In the genomic region with DNA sequence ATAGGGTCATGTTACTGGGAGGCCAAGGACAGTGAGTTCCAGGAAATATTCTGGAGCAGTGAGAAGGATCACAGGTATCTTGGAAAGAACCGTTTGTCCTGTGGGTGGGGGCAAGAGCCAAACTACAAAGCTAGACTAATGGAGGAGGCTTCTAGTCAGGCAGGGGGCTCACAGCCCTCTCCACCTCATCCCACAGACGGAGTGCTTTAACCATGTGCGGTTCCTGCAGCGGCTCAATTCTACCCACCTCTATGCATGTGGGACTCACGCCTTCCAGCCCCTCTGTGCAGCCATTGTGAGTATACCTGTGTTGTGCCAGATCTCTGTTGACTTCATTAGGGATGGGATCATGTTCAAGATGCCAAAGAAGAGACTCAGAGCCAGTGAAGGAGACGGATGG, we compare ENCODE assay signal across 22 cellular contexts. TPM values are rescaled to one million over a fixed set of nuclear protein-coding genes. Genes with fewer than 3 reads are reported as not detected.
DNase-seq lines count a peak whose midpoint lies in the region; ATAC-seq and TF ChIP-seq lines count a peak whose summit lies in the region.
"Had no signal": no experiment of that assay in that cellular context is flagged by ENCODE, and none has a peak within 500 bp of the region (broad histone marks: within the 10 kb centered on the region; RNA-seq: fewer than 3 reads in every experiment).

No MANE protein-coding gene starts in this region.

- WGBS in SK-N-SH (ENCODE audit: low lambda C conversion rate), result 87% methylated on average over 6 of the region's 6 CpGs

- no peaks in the 10 kb centered on the region for H3K9me3 Mint-ChIP-seq in type B pancreatic cell
- H3K9me3 Mint-ChIP-seq: CD8-positive, alpha-beta T cell had no signal

- no peak overlapping the region for H3K27ac Mint-ChIP-seq in type B pancreatic cell
- H3K27ac Mint-ChIP-seq: CD8-positive, alpha-beta T cell had no signal

- intact Hi-C loops in posterior vena cava (cut with DNase I), result no loop called here

- no peak for TF ChIP-seq RAD21 in SK-N-SH (IDR thresholded peaks at IDR 0.05; ENCODE audit: low read length)

- H3K4me1 Mint-ChIP-seq in type B pancreatic cell (ENCODE audit: unreplicated experiment), result peaks cover 16% of the 10 kb centered on the region

- H3K27ac ChIP-seq in SK-N-SH (ENCODE audit: low read depth in 2 of 2, low read length in 1 of 2), result no peak overlapping the region
- H3K27ac ChIP-seq in coronary artery, result no peak overlapping the region
- H3K27ac ChIP-seq: 22Rv1; BLaER1 treated with 17β-estradiol and CSF1 and Interleukin-3, amounts not matched to agents 10 nM and 100 nM had no signal

- no peaks in the 10 kb centered on the region for H3K79me2 ChIP-seq in SK-N-SH (ENCODE audit: insufficient read depth)

- H3K9ac ChIP-seq in SK-N-SH, result no peak overlapping the region
- H3K9ac ChIP-seq: BLaER1 treated with 17β-estradiol and CSF1 and Interleukin-3, amounts not matched to agents 10 nM and 100 nM had no signal

- no peaks in the 10 kb centered on the region for H3F3A ChIP-seq in SK-N-SH (replicated peaks; ENCODE audit: insufficient read depth)

- TF ChIP-seq CTCF in SK-N-SH (IDR thresholded peaks at IDR 0.05), result no peak
- no peak for TF ChIP-seq CTCF in coronary artery (IDR thresholded peaks at IDR 0.05)
- TF ChIP-seq CTCF in type B pancreatic cell (conservative IDR thresholded peaks at IDR 0.05), result no peak

- H3K27me3 Mint-ChIP-seq in type B pancreatic cell, result no peaks in the 10 kb centered on the region

- no peaks in the 10 kb centered on the region for H3K9me2 ChIP-seq in SK-N-SH

- no peak overlapping the region for H3K4me3 ChIP-seq in SK-N-SH (ENCODE audit: low read depth in 2 of 2, low read length in 1 of 2)
- no peak overlapping the region for H3K4me3 ChIP-seq in coronary artery
- H3K4me3 ChIP-seq: BLaER1 treated with 17β-estradiol and CSF1 and Interleukin-3, amounts not matched to agents 10 nM and 100 nM had no signal

- no peak for DNase-seq in SK-N-SH
- peak; percentile 38 for DNase-seq in coronary artery (ENCODE audit: low spot score)
- peak; percentile 64 for DNase-seq in posterior vena cava (ENCODE audit: low spot score)
- peak; percentile 44 for DNase-seq in type B pancreatic cell (ENCODE audit: extremely low spot score, unreplicated experiment)
- DNase-seq in A172 (ENCODE audit: low spot score), result no peak
- no peak for DNase-seq in cerebellar cortex (ENCODE audit: low spot score)
- DNase-seq in NCI-H2029 treated with DMSO at 0.1 percent for 48 hours (lab: John Stamatoyannopoulos, UW), result no peak
- DNase-seq: CD8-positive, alpha-beta T cell; GOT3; KG1; NCI-H1092; NCI-H1436; NCI-H2029; NCI-H345; NCI-H524; NCI-H774; SIG-M5 had no signal

- CTCF ChIA-PET in SK-N-SH (lab: Yijun Ruan, JAX), result interaction anchor here (1.0 kb wide), 1 partner anchor 16 kb away, joined by 5 read pairs; no protein-coding TSS in a partner anchor

- H4K20me1 ChIP-seq in SK-N-SH (ENCODE audit: insufficient read depth), result no peaks in the 10 kb centered on the region

- peaks cover 6% of the 10 kb centered on the region for H3K36me3 Mint-ChIP-seq in type B pancreatic cell

- H3K4me3 Mint-ChIP-seq in type B pancreatic cell, result no peak overlapping the region
- H3K4me3 Mint-ChIP-seq: CD8-positive, alpha-beta T cell had no signal

- H3K9me3 ChIP-seq in SK-N-SH, result no peaks in the 10 kb centered on the region
- H3K9me3 ChIP-seq: BLaER1 treated with 17β-estradiol and CSF1 and Interleukin-3, amounts not matched to agents 10 nM and 100 nM had no signal

- no peak overlapping the region for H2AFZ ChIP-seq in SK-N-SH (ENCODE audit: low read depth)

- no peaks in the 10 kb centered on the region for H3K4me1 ChIP-seq in SK-N-SH (ENCODE audit: control insufficient read depth in 1 of 2, insufficient read depth in 2 of 2, low read depth in 1 of 2, low read length in 1 of 2)
- H3K4me1 ChIP-seq: BLaER1 treated with 17β-estradiol and CSF1 and Interleukin-3, amounts not matched to agents 10 nM and 100 nM had no signal

- no peak for ATAC-seq in SK-N-SH treated with all-trans-retinoic acid at 6 μM for 48 hours
- ATAC-seq: CD8-positive, alpha-beta T cell; HCT116; Panc1 had no signal

- H3K4me2 ChIP-seq in SK-N-SH, result no peak overlapping the region
- H3K4me2 ChIP-seq: BLaER1 treated with 17β-estradiol and CSF1 and Interleukin-3, amounts not matched to agents 10 nM and 100 nM had no signal

- peaks cover 3 to 19% of the 10 kb centered on the region in 2 experiments for H3K36me3 ChIP-seq in SK-N-SH (replicated peaks in 1 of 2; ENCODE audit: control insufficient read depth in 1 of 2, insufficient read depth in 2 of 2, low read length in 1 of 2)

- POLR2A ChIA-PET in SK-N-SH (lab: Yijun Ruan, JAX), result no interaction called here

- no peak for TF ChIP-seq EP300 in SK-N-SH (IDR thresholded peaks at IDR 0.05; ENCODE audit: borderline replicate concordance in 1 of 2, low read depth in 1 of 2, low read length in 1 of 2)

- H3K27me3 ChIP-seq in SK-N-SH (ENCODE audit: insufficient read depth), result no peaks in the 10 kb centered on the region
- H3K27me3 ChIP-seq: BLaER1 treated with 17β-estradiol and CSF1 and Interleukin-3, amounts not matched to agents 10 nM and 100 nM had no signal

TF ChIP-seq in SK-N-SH, 30 proteins besides CTCF, POLR2A, EP300 and RAD21:
- TF ChIP-seq NFIC (IDR thresholded peaks at IDR 0.05; ENCODE audit: borderline replicate concordance) (no peak), POLR2AphosphoS5 (IDR thresholded peaks at IDR 0.05; ENCODE audit: low read depth, low read length) (0 out of 2 replicates have a peak, but pooled peaks have one; percentile 6), NRF1 (IDR thresholded peaks at IDR 0.05; ENCODE audit: low read depth, low read length) (no peak), RFX5 (IDR thresholded peaks at IDR 0.05; ENCODE audit: low read length) (no peak), SIN3A (IDR thresholded peaks at IDR 0.05; ENCODE audit: borderline replicate concordance, low read depth, low read length) (no peak)
- TF ChIP-seq, protein P1, sequence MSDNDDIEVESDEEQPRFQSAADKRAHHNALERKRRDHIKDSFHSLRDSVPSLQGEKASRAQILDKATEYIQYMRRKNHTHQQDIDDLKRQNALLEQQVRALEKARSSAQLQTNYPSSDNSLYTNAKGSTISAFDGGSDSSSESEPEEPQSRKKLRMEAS (IDR thresholded peaks at IDR 0.05; ENCODE audit: low read depth), result no peak

TF ChIP-seq in SK-N-SH treated with all-trans-retinoic acid at 6 μM for 48 hours, 23 proteins besides CTCF, POLR2A, EP300 and RAD21:
- TF ChIP-seq OSR1 (CRISPR knock-in tag; IDR thresholded peaks at IDR 0.05) (no peak), ZFP30 (CRISPR knock-in tag; IDR thresholded peaks at IDR 0.05) (no peak), ZNF8 (CRISPR knock-in tag; IDR thresholded peaks at IDR 0.05) (no peak), ZFP3 (CRISPR knock-in tag; IDR thresholded peaks at IDR 0.05) (no peak), TOX (CRISPR knock-in tag; IDR thresholded peaks at IDR 0.05; ENCODE audit: borderline replicate concordance) (no peak), ZNF70 (CRISPR knock-in tag; IDR thresholded peaks at IDR 0.05) (no peak), CSRNP3 (CRISPR knock-in tag; IDR thresholded peaks at IDR 0.05) (no peak), PPARA (CRISPR knock-in tag; IDR thresholded peaks at IDR 0.05; ENCODE audit: borderline replicate concordance) (no peak), ARNTL (CRISPR knock-in tag; IDR thresholded peaks at IDR 0.05; ENCODE audit: borderline replicate concordance, low read depth) (no peak), BACH2 (CRISPR knock-in tag; IDR thresholded peaks at IDR 0.05; ENCODE audit: borderline replicate concordance) (no peak)
TF ChIP-seq in SK-N-SH treated with all-trans-retinoic acid at 6 μM for 48 hours: peak in this region for 0.

RNA-seq across cellular contexts. Expression of gene SEMA4G, which starts 8.1 kb away (rescaled TPM):
- polyA plus RNA-seq in SK-N-SH (2012; rRNA removed), result 15.0 and 16.2 TPM in 2 replicates
- polyA plus RNA-seq in SK-N-SH (2012; cell fraction: cytosol; rRNA removed), result 6.9 and 10.2 TPM in 2 replicates
- 32.3 and 32.7 TPM in 2 replicates for polyA plus RNA-seq in SK-N-SH (2012; cell fraction: nucleus; rRNA removed)
- total RNA-seq in posterior vena cava (1 to 10 TPM; 1.1 to 1.6 TPM), type B pancreatic cell (ENCODE audit: low replicate concordance) (28.0 and 46.0 TPM in 2 replicates)
- total RNA-seq in A172 (2014; rRNA removed; shearing (Covaris generic)), result 0.05 TPM in 1 of 2 replicates, not detected in the other

RNA-seq across cellular contexts. Expression of gene MRPL43, which starts 9.9 kb away (rescaled TPM):
- 173 and 208 TPM in 2 replicates for polyA plus RNA-seq in SK-N-SH (2012; rRNA removed)
- polyA plus RNA-seq in SK-N-SH (2012; cell fraction: cytosol; rRNA removed), result 100 and 140 TPM in 2 replicates
- polyA plus RNA-seq in SK-N-SH (2012; cell fraction: nucleus; rRNA removed), result 160 and 186 TPM in 2 replicates
- total RNA-seq in posterior vena cava (10 to 100 TPM; 48.6 to 53.9 TPM), type B pancreatic cell (ENCODE audit: low replicate concordance) (69.7 and 74.2 TPM in 2 replicates)
- total RNA-seq in A172 (2014; rRNA removed; shearing (Covaris generic)), result 92.5 and 118 TPM in 2 replicates

RNA-seq across cellular contexts. Expression of gene TWNK, which starts 9.9 kb away (rescaled TPM):
- 16.4 and 20.0 TPM in 2 replicates for polyA plus RNA-seq in SK-N-SH (2012; rRNA removed)
- 16.6 and 20.2 TPM in 2 replicates for polyA plus RNA-seq in SK-N-SH (2012; cell fraction: cytosol; rRNA removed)
- 15.7 and 20.7 TPM in 2 replicates for polyA plus RNA-seq in SK-N-SH (2012; cell fraction: nucleus; rRNA removed)
- total RNA-seq in posterior vena cava, result 1 to 10 TPM; 5.2 to 5.6 TPM
- total RNA-seq in type B pancreatic cell (ENCODE audit: low replicate concordance), result 11.3 and 19.2 TPM in 2 replicates
- total RNA-seq in A172 (2014; rRNA removed; shearing (Covaris generic)), result 6.4 and 25.1 TPM in 2 replicates

RNA-seq across cellular contexts. Expression of gene LZTS2, which starts 22.2 kb away (rescaled TPM):
- 50.6 and 52.2 TPM in 2 replicates for polyA plus RNA-seq in SK-N-SH (2012; rRNA removed)
- polyA plus RNA-seq in SK-N-SH (2012; cell fraction: cytosol; rRNA removed), result 18.5 and 31.3 TPM in 2 replicates
- 105 and 145 TPM in 2 replicates for polyA plus RNA-seq in SK-N-SH (2012; cell fraction: nucleus; rRNA removed)
- total RNA-seq in posterior vena cava, result 10 to 100 TPM; 71.4 to 91.3 TPM
- total RNA-seq in type B pancreatic cell (ENCODE audit: low replicate concordance), result 50.2 and 86.6 TPM in 2 replicates
- 66.5 and 76.9 TPM in 2 replicates for total RNA-seq in A172 (2014; rRNA removed; shearing (Covaris generic))

RNA-seq across cellular contexts. Expression of gene PDZD7, which starts 53.5 kb away (rescaled TPM):
- 1.9 and 2.3 TPM in 2 replicates for polyA plus RNA-seq in SK-N-SH (2012; rRNA removed)
- polyA plus RNA-seq in SK-N-SH (2012; cell fraction: cytosol; rRNA removed), result 0.95 and 1.5 TPM in 2 replicates
- polyA plus RNA-seq in SK-N-SH (2012; cell fraction: nucleus; rRNA removed), result 5.4 and 6.8 TPM in 2 replicates
- total RNA-seq in posterior vena cava (under 1 TPM; 0.48 to 0.83 TPM), type B pancreatic cell (ENCODE audit: low replicate concordance) (1.4 and 2.0 TPM in 2 replicates)
- 2.2 and 5.0 TPM in 2 replicates for total RNA-seq in A172 (2014; rRNA removed; shearing (Covaris generic))

Comparison
In these comparisons a context has a peak if more than half of its experiments do, and no peak if none do; other contexts are left out.
1. DNase-seq: peak in coronary artery (single experiment), posterior vena cava (single experiment) and type B pancreatic cell (single experiment); none in SK-N-SH (single experiment), A172 (single experiment), cerebellar cortex (single experiment) and NCI-H2029 treated with DMSO at 0.1 percent for 48 hours (single experiment).
2. RNA of gene SEMA4G, which starts 8.1 kb away (total RNA-seq): 28.0 to 46.0 TPM in type B pancreatic cell; 1.1 to 1.6 TPM in posterior vena cava and 0.05 TPM in A172; every median in the first group is over 10 times any median in the second.